In the genomic region with DNA sequence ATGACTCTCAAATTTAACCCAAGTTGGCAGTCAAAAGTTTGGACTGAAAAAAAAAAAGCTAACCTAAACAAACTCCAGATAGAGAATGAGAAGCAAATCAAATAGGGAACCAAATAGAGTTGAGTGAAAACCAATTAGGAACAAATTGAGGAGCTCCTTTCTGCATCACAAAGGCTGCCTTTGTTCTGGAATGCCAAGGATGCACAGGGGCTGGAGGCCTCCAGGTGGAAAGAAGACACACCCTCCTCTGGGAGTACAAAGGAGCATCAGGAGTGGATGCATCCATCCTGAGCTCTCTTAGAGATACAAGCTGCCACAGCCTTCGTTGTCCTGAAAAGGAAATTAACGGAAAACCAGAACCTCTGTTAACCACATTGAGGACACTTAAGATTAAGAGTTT, we compare ENCODE assay signal across 1 cellular context.
TF ChIP-seq lines count a peak whose summit lies in the region.

No MANE protein-coding gene starts in this region.

TF ChIP-seq in GM23338, 12 proteins besides CTCF, POLR2A, EP300 and RAD21 (continued from another document):
- TF ChIP-seq STAT1 (IDR thresholded peaks at IDR 0.05; ENCODE audit: unreplicated experiment), result no peak
- TF ChIP-seq ZNF114 (CRISPR knock-in tag; IDR thresholded peaks at IDR 0.05), result no peak
- TF ChIP-seq, protein P1, sequence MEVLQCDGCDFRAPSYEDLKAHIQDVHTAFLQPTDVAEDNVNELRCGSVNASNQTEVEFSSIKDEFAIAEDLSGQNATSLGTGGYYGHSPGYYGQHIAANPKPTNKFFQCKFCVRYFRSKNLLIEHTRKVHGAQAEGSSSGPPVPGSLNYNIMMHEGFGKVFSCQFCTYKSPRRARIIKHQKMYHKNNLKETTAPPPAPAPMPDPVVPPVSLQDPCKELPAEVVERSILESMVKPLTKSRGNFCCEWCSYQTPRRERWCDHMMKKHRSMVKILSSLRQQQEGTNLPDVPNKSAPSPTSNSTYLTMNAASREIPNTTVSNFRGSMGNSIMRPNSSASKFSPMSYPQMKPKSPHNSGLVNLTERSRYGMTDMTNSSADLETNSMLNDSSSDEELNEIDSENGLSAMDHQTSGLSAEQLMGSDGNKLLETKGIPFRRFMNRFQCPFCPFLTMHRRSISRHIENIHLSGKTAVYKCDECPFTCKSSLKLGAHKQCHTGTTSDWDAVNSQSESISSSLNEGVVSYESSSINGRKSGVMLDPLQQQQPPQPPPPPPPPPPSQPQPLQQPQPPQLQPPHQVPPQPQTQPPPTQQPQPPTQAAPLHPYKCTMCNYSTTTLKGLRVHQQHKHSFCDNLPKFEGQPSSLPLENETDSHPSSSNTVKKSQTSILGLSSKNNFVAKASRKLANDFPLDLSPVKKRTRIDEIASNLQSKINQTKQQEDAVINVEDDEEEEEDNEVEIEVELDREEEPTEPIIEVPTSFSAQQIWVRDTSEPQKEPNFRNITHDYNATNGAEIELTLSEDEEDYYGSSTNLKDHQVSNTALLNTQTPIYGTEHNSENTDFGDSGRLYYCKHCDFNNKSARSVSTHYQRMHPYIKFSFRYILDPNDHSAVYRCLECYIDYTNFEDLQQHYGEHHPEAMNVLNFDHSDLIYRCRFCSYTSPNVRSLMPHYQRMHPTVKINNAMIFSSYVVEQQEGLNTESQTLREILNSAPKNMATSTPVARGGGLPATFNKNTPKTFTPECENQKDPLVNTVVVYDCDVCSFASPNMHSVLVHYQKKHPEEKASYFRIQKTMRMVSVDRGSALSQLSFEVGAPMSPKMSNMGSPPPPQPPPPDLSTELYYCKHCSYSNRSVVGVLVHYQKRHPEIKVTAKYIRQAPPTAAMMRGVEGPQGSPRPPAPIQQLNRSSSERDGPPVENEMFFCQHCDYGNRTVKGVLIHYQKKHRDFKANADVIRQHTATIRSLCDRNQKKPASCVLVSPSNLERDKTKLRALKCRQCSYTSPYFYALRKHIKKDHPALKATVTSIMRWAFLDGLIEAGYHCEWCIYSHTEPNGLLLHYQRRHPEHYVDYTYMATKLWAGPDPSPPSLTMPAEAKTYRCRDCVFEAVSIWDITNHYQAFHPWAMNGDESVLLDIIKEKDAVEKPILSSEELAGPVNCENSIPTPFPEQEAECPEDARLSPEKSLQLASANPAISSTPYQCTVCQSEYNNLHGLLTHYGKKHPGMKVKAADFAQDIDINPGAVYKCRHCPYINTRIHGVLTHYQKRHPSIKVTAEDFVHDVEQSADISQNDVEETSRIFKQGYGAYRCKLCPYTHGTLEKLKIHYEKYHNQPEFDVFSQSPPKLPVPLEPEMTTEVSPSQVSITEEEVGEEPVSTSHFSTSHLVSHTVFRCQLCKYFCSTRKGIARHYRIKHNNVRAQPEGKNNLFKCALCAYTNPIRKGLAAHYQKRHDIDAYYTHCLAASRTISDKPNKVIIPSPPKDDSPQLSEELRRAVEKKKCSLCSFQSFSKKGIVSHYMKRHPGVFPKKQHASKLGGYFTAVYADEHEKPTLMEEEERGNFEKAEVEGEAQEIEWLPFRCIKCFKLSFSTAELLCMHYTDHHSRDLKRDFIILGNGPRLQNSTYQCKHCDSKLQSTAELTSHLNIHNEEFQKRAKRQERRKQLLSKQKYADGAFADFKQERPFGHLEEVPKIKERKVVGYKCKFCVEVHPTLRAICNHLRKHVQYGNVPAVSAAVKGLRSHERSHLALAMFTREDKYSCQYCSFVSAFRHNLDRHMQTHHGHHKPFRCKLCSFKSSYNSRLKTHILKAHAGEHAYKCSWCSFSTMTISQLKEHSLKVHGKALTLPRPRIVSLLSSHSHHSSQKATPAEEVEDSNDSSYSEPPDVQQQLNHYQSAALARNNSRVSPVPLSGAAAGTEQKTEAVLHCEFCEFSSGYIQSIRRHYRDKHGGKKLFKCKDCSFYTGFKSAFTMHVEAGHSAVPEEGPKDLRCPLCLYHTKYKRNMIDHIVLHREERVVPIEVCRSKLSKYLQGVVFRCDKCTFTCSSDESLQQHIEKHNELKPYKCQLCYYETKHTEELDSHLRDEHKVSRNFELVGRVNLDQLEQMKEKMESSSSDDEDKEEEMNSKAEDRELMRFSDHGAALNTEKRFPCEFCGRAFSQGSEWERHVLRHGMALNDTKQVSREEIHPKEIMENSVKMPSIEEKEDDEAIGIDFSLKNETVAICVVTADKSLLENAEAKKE (CRISPR knock-in tag; IDR thresholded peaks at IDR 0.05), result peak; percentile 97
- TF ChIP-seq, protein P2, sequence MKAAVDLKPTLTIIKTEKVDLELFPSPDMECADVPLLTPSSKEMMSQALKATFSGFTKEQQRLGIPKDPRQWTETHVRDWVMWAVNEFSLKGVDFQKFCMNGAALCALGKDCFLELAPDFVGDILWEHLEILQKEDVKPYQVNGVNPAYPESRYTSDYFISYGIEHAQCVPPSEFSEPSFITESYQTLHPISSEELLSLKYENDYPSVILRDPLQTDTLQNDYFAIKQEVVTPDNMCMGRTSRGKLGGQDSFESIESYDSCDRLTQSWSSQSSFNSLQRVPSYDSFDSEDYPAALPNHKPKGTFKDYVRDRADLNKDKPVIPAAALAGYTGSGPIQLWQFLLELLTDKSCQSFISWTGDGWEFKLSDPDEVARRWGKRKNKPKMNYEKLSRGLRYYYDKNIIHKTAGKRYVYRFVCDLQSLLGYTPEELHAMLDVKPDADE (IDR thresholded peaks at IDR 0.05), result no peak
- no peak for TF ChIP-seq ZNF331 (CRISPR knock-in tag; IDR thresholded peaks at IDR 0.05; ENCODE audit: low read depth)
- TF ChIP-seq EZH2 (IDR thresholded peaks at IDR 0.05; ENCODE audit: low read depth, unreplicated experiment), result no peak
